Comparison of ENCODE assay signal across 9 cellular contexts in the genomic region with DNA sequence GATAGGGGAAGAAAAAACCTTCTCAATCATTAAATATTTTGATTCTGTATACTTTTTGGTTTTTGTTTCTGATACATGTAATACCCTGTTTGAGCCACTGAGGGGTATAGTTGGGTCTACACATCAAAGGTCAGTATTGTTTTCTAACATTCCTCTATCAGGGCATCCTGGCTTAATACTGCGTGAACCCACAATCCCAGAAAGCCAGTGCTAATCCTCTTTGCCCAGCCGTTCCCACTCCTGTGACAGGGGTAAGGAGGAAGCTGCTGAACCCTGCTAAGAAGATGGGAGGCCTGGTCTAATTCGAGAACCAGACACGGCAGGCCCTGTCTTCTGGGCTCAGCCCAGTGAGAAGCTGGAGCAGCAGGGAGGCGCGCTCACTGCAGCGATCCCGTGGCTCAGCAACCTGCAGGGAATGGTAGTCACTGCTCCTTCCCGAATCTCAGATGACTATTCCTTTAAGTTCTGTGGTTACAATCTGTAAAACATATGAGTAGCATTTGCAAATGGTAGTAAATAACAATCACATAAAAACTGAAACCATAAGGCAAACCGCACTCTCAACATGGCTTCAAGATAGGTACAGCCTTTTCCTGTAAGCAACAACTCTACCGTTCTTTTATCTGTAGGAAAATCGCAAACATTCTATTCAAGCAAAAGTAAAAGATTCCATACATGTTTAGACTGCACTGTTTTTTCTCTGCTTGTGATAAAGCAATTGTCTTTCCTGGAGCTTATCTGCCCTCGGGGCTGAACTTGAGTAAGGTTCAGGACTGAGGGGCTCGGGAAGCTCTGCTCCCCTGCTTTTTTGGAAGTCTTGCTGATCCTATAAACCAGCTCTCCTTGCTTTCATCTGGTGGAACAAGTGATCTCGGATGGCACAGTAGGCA.
A peak's percentile ranks its signal among the peaks of the same experiment; 100 is the strongest.
DNase-seq lines count a peak whose midpoint lies in the region; ATAC-seq and TF ChIP-seq lines count a peak whose summit lies in the region.
"Had no signal": no experiment of that assay in that cellular context is flagged by ENCODE, and none has a peak within 500 bp of the region (broad histone marks: within the 10 kb centered on the region; RNA-seq: fewer than 3 reads in every experiment).

No MANE protein-coding gene starts in this region.

- H3K4me1 Mint-ChIP-seq in effector memory CD8-positive, alpha-beta T cell (ENCODE audit: low read depth in 2 of 2): peaks cover 2 to 3% of the 10 kb centered on the region in 2 donors
- H3K4me1 Mint-ChIP-seq in mesothelial cell of epicardium: peaks cover 40% of the 10 kb centered on the region

- H3K9ac ChIP-seq in OCI-LY3 (ENCODE audit: low read length): no peak overlapping the region

- no peaks in the 10 kb centered on the region for H4K20me1 ChIP-seq in OCI-LY3 (ENCODE audit: insufficient read depth, low read length)

- H3K9me3 ChIP-seq in OCI-LY3 (ENCODE audit: insufficient read depth, low read length): no peaks in the 10 kb centered on the region
- no peaks in the 10 kb centered on the region for H3K9me3 ChIP-seq in breast epithelium
- H3K9me3 ChIP-seq: neutrophil had no signal

- H3K27me3 ChIP-seq in OCI-LY3 (ENCODE audit: low read depth, low read length) (no peaks in the 10 kb centered on the region), breast epithelium (no peaks in the 10 kb centered on the region)
- H3K27me3 ChIP-seq: neutrophil had no signal

- peak; percentile 57 for ATAC-seq in GM21786 (IDR thresholded peaks at IDR 0.05; ENCODE audit: unreplicated experiment)
- ATAC-seq in effector memory CD8-positive, alpha-beta T cell (replicated peaks): peak; percentile 42

- H3K27ac ChIP-seq in OCI-LY3 (ENCODE audit: low read length): no peak overlapping the region
- H3K27ac ChIP-seq in breast epithelium: no peak overlapping the region
- H3K27ac ChIP-seq: neutrophil had no signal

- peaks cover 16 to 27% of the 10 kb centered on the region in 2 donors for H3K27me3 Mint-ChIP-seq in effector memory CD8-positive, alpha-beta T cell
- no peaks in the 10 kb centered on the region for H3K27me3 Mint-ChIP-seq in mesothelial cell of epicardium (ENCODE audit: low read depth)

- H3K4me1 ChIP-seq in OCI-LY3 (ENCODE audit: low read length) (no peaks in the 10 kb centered on the region), breast epithelium (no peaks in the 10 kb centered on the region)

- DNase-seq in CD1c-positive myeloid dendritic cell (ENCODE audit: extremely low spot score) (peak; percentile 50), mesothelial cell of epicardium (ENCODE audit: low spot score in 2 of 2, unreplicated experiment in 2 of 2) (no peak), NCI-H748 treated with DMSO at 0.1 percent for 48 hours (lab: John Stamatoyannopoulos, UW) (no peak), T-helper 9 cell (no peak), breast epithelium (ENCODE audit: low spot score in 2 of 2) (no peak)
- peak in 1 of 3 experiments; percentile 2 for DNase-seq in effector memory CD8-positive, alpha-beta T cell

- no peak for TF ChIP-seq POLR2A in breast epithelium (IDR thresholded peaks at IDR 0.05)

- no peak overlapping the region for H2AFZ ChIP-seq in OCI-LY3 (ENCODE audit: low read depth, low read length)

- H3K4me2 ChIP-seq in OCI-LY3 (ENCODE audit: low read length): no peak overlapping the region

- TF ChIP-seq CTCF in OCI-LY3 (IDR thresholded peaks at IDR 0.05; ENCODE audit: low read depth, low read length): 0 out of 2 replicates have a peak, but pooled peaks have one; percentile 5
- peak; percentile 66 for TF ChIP-seq CTCF in mesothelial cell of epicardium (IDR thresholded peaks at IDR 0.05; ENCODE audit: unreplicated experiment)
- peak in 1 of 3 donors; percentile 25 for TF ChIP-seq CTCF in breast epithelium (IDR thresholded peaks at IDR 0.05)

- H3K36me3 Mint-ChIP-seq in effector memory CD8-positive, alpha-beta T cell (ENCODE audit: insufficient read depth): no peaks in the 10 kb centered on the region
- H3K36me3 Mint-ChIP-seq in mesothelial cell of epicardium: no peaks in the 10 kb centered on the region

- intact Hi-C loops in breast epithelium (cut with DNase I; ENCODE audit: low total_unique reads): no loop called here

- no peaks in the 10 kb centered on the region for H3K9me3 Mint-ChIP-seq in effector memory CD8-positive, alpha-beta T cell
- H3K9me3 Mint-ChIP-seq in mesothelial cell of epicardium: no peaks in the 10 kb centered on the region

- H3K36me3 ChIP-seq in OCI-LY3 (replicated peaks; ENCODE audit: low read depth, low read length) (no peaks in the 10 kb centered on the region), breast epithelium (no peaks in the 10 kb centered on the region)
- H3K36me3 ChIP-seq: neutrophil had no signal

- no peaks in the 10 kb centered on the region for H3K79me2 ChIP-seq in OCI-LY3 (ENCODE audit: low read length)

- H3K4me3 Mint-ChIP-seq in effector memory CD8-positive, alpha-beta T cell: peak overlapping the region in 1 of 2 donors; percentile 47
- peak overlapping the region; percentile 53 for H3K4me3 Mint-ChIP-seq in mesothelial cell of epicardium

- H3K4me3 ChIP-seq in OCI-LY3 (ENCODE audit: low read length) (no peak overlapping the region), breast epithelium (peak overlapping the region in 1 of 3 donors; percentile 1)

- H3K27ac Mint-ChIP-seq in effector memory CD8-positive, alpha-beta T cell: peak overlapping the region in 1 of 2 donors; percentile 29
- H3K27ac Mint-ChIP-seq in mesothelial cell of epicardium: peak overlapping the region; percentile 88
